Comparison of ENCODE assay signal across 8 cellular contexts in the genomic region with DNA sequence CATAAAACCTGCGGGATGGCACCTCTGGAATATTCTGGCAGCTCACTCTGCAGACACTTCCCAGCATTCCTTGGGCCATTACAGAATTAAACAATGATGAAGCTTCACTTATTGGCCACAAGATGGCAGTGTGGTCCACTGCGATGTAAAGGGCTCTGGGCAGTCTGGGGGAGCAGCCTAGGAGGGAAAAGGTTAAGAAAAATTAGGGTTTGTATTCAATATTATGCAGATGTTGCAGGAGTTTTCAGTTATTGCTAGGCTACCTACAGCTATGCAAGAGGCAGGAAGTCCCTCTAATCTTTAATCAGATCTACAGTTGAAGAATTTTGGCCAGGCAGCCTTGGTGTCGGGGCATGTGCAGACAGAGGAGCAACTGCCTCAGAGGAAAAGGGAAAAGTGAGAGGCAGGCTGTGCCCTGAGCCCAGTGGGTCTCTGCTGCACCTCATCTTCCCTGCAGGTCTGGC.
DNase-seq lines count a peak whose midpoint lies in the region; ATAC-seq and TF ChIP-seq lines count a peak whose summit lies in the region.

No MANE protein-coding gene starts in this region.

- ATAC-seq in GM18517 (IDR thresholded peaks at IDR 0.05; ENCODE audit: unreplicated experiment) (peak; percentile 95), HG02870 (IDR thresholded peaks at IDR 0.05; ENCODE audit: unreplicated experiment) (peak; percentile 93)

- no peaks in the 10 kb centered on the region for H3K9me3 Mint-ChIP-seq in osteocyte (ENCODE audit: unreplicated experiment)

- H3K4me3 Mint-ChIP-seq in osteocyte (ENCODE audit: unreplicated experiment) = no peak overlapping the region

- no peaks in the 10 kb centered on the region for H3K9me3 ChIP-seq in WERI-Rb-1 (ENCODE audit: severe bottlenecking)

- no peak overlapping the region for H3K27ac ChIP-seq in WERI-Rb-1

- peaks cover 26% of the 10 kb centered on the region for H3K4me1 Mint-ChIP-seq in osteocyte (ENCODE audit: unreplicated experiment)

- no peak overlapping the region for H3K27ac Mint-ChIP-seq in osteocyte (ENCODE audit: unreplicated experiment)

- no peaks in the 10 kb centered on the region for H3K36me3 Mint-ChIP-seq in osteocyte (ENCODE audit: unreplicated experiment)

- no peaks in the 10 kb centered on the region for H3K36me3 ChIP-seq in WERI-Rb-1

- H3K4me3 ChIP-seq in WERI-Rb-1 (ENCODE audit: low read depth, low read length) (no peak overlapping the region), foreskin fibroblast (ENCODE audit: low read depth in 1 of 2, low read length in 2 of 2) (no peak overlapping the region)

- TF ChIP-seq CTCF in WERI-Rb-1 (IDR thresholded peaks at IDR 0.05; ENCODE audit: low read depth, low read length) (peak; percentile 60), foreskin fibroblast (IDR thresholded peaks at IDR 0.05; ENCODE audit: low read depth, low read length) (peak; percentile 78), osteocyte (IDR thresholded peaks at IDR 0.05) (peak; percentile 79)

- H3K27me3 Mint-ChIP-seq in osteocyte (ENCODE audit: unreplicated experiment) = peaks cover 55% of the 10 kb centered on the region

- peak; percentile 26 for DNase-seq in CMK (ENCODE audit: low read depth)
- peak; percentile 27 for DNase-seq in NCI-H1105 (lab: John Stamatoyannopoulos, UW)
- DNase-seq in WERI-Rb-1 = peak; percentile 53
- peak; percentile 63 to 91 for DNase-seq in foreskin fibroblast
- DNase-seq in osteocyte (ENCODE audit: extremely low spot score, unreplicated experiment) = peak; percentile 57
- no peak for DNase-seq in amniotic stem cell (lab: John Stamatoyannopoulos, UW)

- H3K27me3 ChIP-seq in WERI-Rb-1 (ENCODE audit: insufficient read depth, low read depth, severe bottlenecking) = no peaks in the 10 kb centered on the region
